In the genomic region with DNA sequence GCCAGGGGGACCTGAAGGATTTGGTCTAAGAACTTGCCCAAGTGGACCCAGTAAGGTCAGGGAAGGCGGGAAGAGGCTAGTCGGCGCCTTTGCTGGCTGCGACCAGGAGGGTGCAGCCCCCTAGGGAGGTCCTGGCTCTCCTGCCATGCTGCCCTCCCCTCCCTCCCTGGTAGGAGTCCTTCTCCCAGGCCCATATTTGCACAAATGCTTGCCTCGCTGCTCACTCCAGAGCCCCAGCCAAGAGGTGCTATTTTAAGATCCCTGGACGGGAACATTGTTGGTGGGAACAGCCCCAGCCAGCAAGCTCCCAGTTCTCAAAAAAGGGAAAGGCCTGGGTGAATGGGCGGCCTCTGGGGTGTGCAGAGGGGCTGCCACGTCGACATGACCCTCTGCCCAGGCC, we compare ENCODE assay signal across 21 cellular contexts. TPM values are rescaled to one million over a fixed set of nuclear protein-coding genes. Genes with fewer than 3 reads are reported as not detected.
DNase-seq lines count a peak whose midpoint lies in the region; ATAC-seq, FAIRE-seq and TF ChIP-seq lines count a peak whose summit lies in the region.
"Had no signal": no experiment of that assay in that cellular context is flagged by ENCODE, and none has a peak within 500 bp of the region (broad histone marks: within the 10 kb centered on the region; RNA-seq: fewer than 3 reads in every experiment).

No MANE protein-coding gene starts in this region.

- CTCF ChIA-PET in HepG2 (lab: Yijun Ruan, JAX; ENCODE audit: low intra/inter-chr PET ratio, low total read pairs) = interaction anchor here (3.4 kb wide), 1 partner anchor 47 kb away, joined by 35 read pairs; no protein-coding TSS in a partner anchor

- H3K4me3 ChIP-seq in liver (ENCODE audit: low read depth in 1 of 3, low read length in 3 of 3) (no peak overlapping the region), HepG2 (replicated peaks in 1 of 3; ENCODE audit: insufficient read depth in 1 of 3, low read depth in 2 of 3, low read length in 3 of 3) (no peak overlapping the region), lower lobe of right lung (no peak overlapping the region), gastrocnemius medialis (peak overlapping the region in 1 of 4 donors; percentile 18)
- H3K4me3 ChIP-seq: right lobe of liver had no signal

- no peaks in the 10 kb centered on the region for H3K36me3 ChIP-seq in liver (ENCODE audit: control insufficient read depth in 4 of 4, insufficient read depth in 3 of 4, low read depth in 1 of 4, low read length in 3 of 4)
- no peaks in the 10 kb centered on the region for H3K36me3 ChIP-seq in HepG2 (replicated peaks in 1 of 2; ENCODE audit: control insufficient read depth in 1 of 2, insufficient read depth in 2 of 2, low read length in 2 of 2)
- H3K36me3 ChIP-seq in lower lobe of right lung = no peaks in the 10 kb centered on the region
- H3K36me3 ChIP-seq in gastrocnemius medialis = no peaks in the 10 kb centered on the region
- H3K36me3 ChIP-seq: right lobe of liver had no signal

- H3K27me3 ChIP-seq in liver (ENCODE audit: control insufficient read depth in 4 of 4, insufficient read depth in 4 of 4, low read length in 3 of 4) = no peaks in the 10 kb centered on the region
- peaks cover 2 to 5% of the 10 kb centered on the region in 2 experiments; a peak in 2 of 5 replicates for H3K27me3 ChIP-seq in HepG2 (ENCODE audit: control insufficient read depth in 1 of 2, insufficient read depth in 2 of 2, low read length in 2 of 2)
- H3K27me3 ChIP-seq in lower lobe of right lung (ENCODE audit: low read depth) = no peaks in the 10 kb centered on the region
- H3K27me3 ChIP-seq in gastrocnemius medialis = no peaks in the 10 kb centered on the region
- H3K27me3 ChIP-seq: right lobe of liver had no signal

- in situ Hi-C loops in HepG2 (cut with HindIII; ENCODE audit: extremely low pct_ligation_motif_present, low pct_unique_long_range_greater_than_20kb) (loop anchor here (10.0 kb wide), 1 partner anchor 51 kb away; no protein-coding TSS in a partner anchor), gastrocnemius medialis (cut with MboI; ENCODE audit: low sequenced_read_pairs in 4 of 4) (loop anchor here in 2 of 4 donors (5.0 kb wide), 3 partner anchors 54 to 184 kb away; no protein-coding TSS in a partner anchor)

- POLR2A ChIA-PET in HepG2 (lab: Yijun Ruan, JAX) = no interaction called here

- H2AFZ ChIP-seq in HepG2 (ENCODE audit: low read length) = no peak overlapping the region

- H3K4me1 ChIP-seq in liver (ENCODE audit: control insufficient read depth in 4 of 4, insufficient read depth in 4 of 4, low read length in 3 of 4) (peaks cover 0 to 6% (median 0%) of the 10 kb centered on the region in 4 donors), HepG2 (ENCODE audit: insufficient read depth, low read length) (peaks cover 84% of the 10 kb centered on the region), lower lobe of right lung (peaks cover 63% of the 10 kb centered on the region), gastrocnemius medialis (peaks cover 30 to 34% of the 10 kb centered on the region in 2 donors)
- H3K4me1 ChIP-seq: right lobe of liver had no signal

- TF ChIP-seq RAD21 in liver (IDR thresholded peaks at IDR 0.05) (peak in 1 of 2 donors; percentile 11), HepG2 (CRISPR knock-in tag; IDR thresholded peaks at IDR 0.05) (no peak)

- no peaks in the 10 kb centered on the region for H3K9me3 ChIP-seq in liver (ENCODE audit: control insufficient read depth in 4 of 4, low read length in 3 of 4)
- no peaks in the 10 kb centered on the region for H3K9me3 ChIP-seq in HepG2 (ENCODE audit: low read length)
- H3K9me3 ChIP-seq in lower lobe of right lung = no peaks in the 10 kb centered on the region
- H3K9me3 ChIP-seq in gastrocnemius medialis = no peaks in the 10 kb centered on the region
- H3K9me3 ChIP-seq: right lobe of liver had no signal

- WGBS in liver = 82% methylated on average over 9 of the region's 9 CpGs
- WGBS in HepG2 (ENCODE audit: low lambda C conversion rate) = 37% methylated on average over 6 of the region's 9 CpGs

- H3K9ac ChIP-seq in liver (ENCODE audit: low read depth in 1 of 2, low read length in 2 of 2) (no peak overlapping the region), HepG2 (ENCODE audit: insufficient read depth, low read depth, low read length) (no peak overlapping the region)

- no peaks in the 10 kb centered on the region for H3K79me2 ChIP-seq in HepG2 (ENCODE audit: insufficient read depth, low read length)

- ATAC-seq in HepG2 (no peak), lower lobe of right lung (peak in 1 of 2 donors; percentile 7), gastrocnemius medialis (peak; percentile 79 to 82), HG02852 (IDR thresholded peaks at IDR 0.05; ENCODE audit: unreplicated experiment) (no peak), GM19452 (IDR thresholded peaks at IDR 0.05; ENCODE audit: unreplicated experiment) (no peak)
- ATAC-seq: stimulated activated memory B cell treated with anti-CD40 and anti-IgM and Interleukin-4, amounts not matched to agents 10 μg/mL and 1 μg/mL and 100 μg/mL, for 72 hours had no signal

- no peak for TF ChIP-seq CTCF in liver (IDR thresholded peaks at IDR 0.05; ENCODE audit: low read depth, low read length, missing input control)
- TF ChIP-seq CTCF in HepG2 (CRISPR knock-in tag; IDR thresholded peaks at IDR 0.05) = no peak
- no peak for TF ChIP-seq CTCF in lower lobe of right lung (IDR thresholded peaks at IDR 0.05)
- TF ChIP-seq CTCF in gastrocnemius medialis (IDR thresholded peaks at IDR 0.05 in 4 of 5, conservative IDR thresholded peaks at IDR 0.05 in 1 of 5) = no peak

- H4K20me1 ChIP-seq in HepG2 (ENCODE audit: insufficient read depth, low read length) = no peaks in the 10 kb centered on the region

- H3K4me2 ChIP-seq in HepG2 (ENCODE audit: low read depth, low read length) = no peak overlapping the region

- TF ChIP-seq POLR2A in HepG2 (IDR thresholded peaks at IDR 0.05; ENCODE audit: insufficient read depth in 1 of 2, low read depth in 2 of 2, low read length in 2 of 2) (no peak), gastrocnemius medialis (IDR thresholded peaks at IDR 0.05) (no peak)

- no peak for FAIRE-seq in HepG2 (lab: Jason Lieb, UNC)
- FAIRE-seq: A204.1 had no signal

- peak overlapping the region; percentile 25 to 58 for H3K27ac ChIP-seq in liver (ENCODE audit: low read depth in 1 of 2, low read length in 2 of 2)
- no peak overlapping the region for H3K27ac ChIP-seq in HepG2 (ENCODE audit: extremely low read length, insufficient read depth, low read length)
- peak overlapping the region; percentile 53 for H3K27ac ChIP-seq in lower lobe of right lung
- H3K27ac ChIP-seq in gastrocnemius medialis = peak overlapping the region; percentile 41 to 76 (median 70)

- BruUV-seq in HepG2 (replicated peaks; lab: Mats Ljungman, UMichigan) = no TSS peak

- TF ChIP-seq EP300 in HepG2 (IDR thresholded peaks at IDR 0.05; ENCODE audit: low read depth in 2 of 2, low read length in 2 of 2) (no peak), HepG2 (CRISPR knock-in tag; IDR thresholded peaks at IDR 0.05; ENCODE audit: borderline replicate concordance) (no peak)

- intact Hi-C loops in HepG2 (cut with micrococcal nuclease; ENCODE audit: unreplicated experiment) = no loop called here
- intact Hi-C loops in lower lobe of right lung (cut with DNase I) = no loop called here
- intact Hi-C loops in gastrocnemius medialis (cut with DNase I; ENCODE audit: low total_unique reads) = no loop called here

- DNase-seq in HepG2 (ENCODE audit: low spot score) (no peak), lower lobe of right lung (no peak), gastrocnemius medialis (peak; percentile 54 to 65), NCI-H2107 (lab: John Stamatoyannopoulos, UW) (no peak)
- DNase-seq in effector CD4-positive, alpha-beta T cell = no peak
- DNase-seq: activated CD4-positive, CD25-positive, alpha-beta regulatory T cell treated with anti-CD3 and anti-CD28 coated beads, Interleukin-2, amount 50 U/mL, for 72 hours; activated CD8-positive, alpha-beta memory T cell treated with anti-CD3 and anti-CD28 coated beads, Interleukin-2, amount 50 U/mL, for 4 hours; activated naive CD4-positive, alpha-beta T cell treated with anti-CD3 and anti-CD28 coated beads for 36 hours; CD4-positive, alpha-beta memory T cell; EL; foreskin melanocyte; H9; immature natural killer cell; naive B cell; right lobe of liver had no signal

RNA-seq across cellular contexts. Expression of gene IL17B, which starts 4.3 kb away (rescaled TPM):
- not detected for total RNA-seq in liver
- polyA plus RNA-seq in liver = not detected
- 0.29 and 0.32 TPM in 2 replicates for total RNA-seq in HepG2 (2016; rRNA removed; fragmentation: Illumina TruSeq; extraction: Trizol)
- 0.71 and 1.4 TPM in 2 replicates for total RNA-seq in HepG2 (2016; cell fraction: cytosol; rRNA removed; fragmentation: Illumina TruSeq; extraction: Trizol; ENCODE audit: low read depth)
- 0.48 and 0.80 TPM in 2 replicates for total RNA-seq in HepG2 (2016; cell fraction: insoluble cytoplasmic fraction; rRNA removed; fragmentation: Illumina TruSeq; extraction: Trizol)
- 0.37 and 0.55 TPM in 2 replicates for total RNA-seq in HepG2 (2016; cell fraction: membrane; rRNA removed; fragmentation: Illumina TruSeq; extraction: Trizol)
- not detected in 2 replicates for total RNA-seq in HepG2 (2016; cell fraction: nucleus; rRNA removed; fragmentation: Illumina TruSeq; extraction: Trizol)
- 2.6 and 5.0 TPM in 2 replicates for polyA plus RNA-seq in HepG2 (2011; rRNA removed)
- polyA plus RNA-seq in HepG2 (2011; cell fraction: cytosol; rRNA removed) = 3.4 and 4.2 TPM in 2 replicates
- polyA plus RNA-seq in HepG2 (2011; cell fraction: nucleus; rRNA removed) = 1.4 and 3.5 TPM in 2 replicates
- polyA plus RNA-seq in HepG2 (2012) = 2.6 and 3.0 TPM in 2 replicates
- polyA plus RNA-seq in HepG2 (2016; cell fraction: cytosol; fragmentation: Illumina TruSeq; extraction: Trizol; ENCODE audit: low read depth) = 0.71 and 0.88 TPM in 2 replicates
- 0.54 and 0.76 TPM in 2 replicates for polyA plus RNA-seq in HepG2 (2016; cell fraction: insoluble cytoplasmic fraction; fragmentation: Illumina TruSeq; extraction: Trizol; ENCODE audit: low read depth)
- polyA plus RNA-seq in HepG2 (2016; cell fraction: membrane; fragmentation: Illumina TruSeq; extraction: Trizol; ENCODE audit: low read depth) = 0.31 and 0.54 TPM in 2 replicates
- polyA plus RNA-seq in HepG2 (2016; cell fraction: nucleus; fragmentation: Illumina TruSeq; extraction: Trizol; ENCODE audit: insufficient read depth, low read depth) = 1.0 TPM in 1 of 2 replicates, not detected in the other
- polyA minus RNA-seq in HepG2 (2011; rRNA and poly(A)+ RNA removed; ENCODE audit: low replicate concordance) = 2.3 TPM in 1 of 2 replicates, not detected in the other
- not detected in 2 replicates for polyA minus RNA-seq in HepG2 (2011; cell fraction: cytosol; rRNA and poly(A)+ RNA removed)
- not detected in 2 replicates for polyA minus RNA-seq in HepG2 (2011; cell fraction: nucleus; rRNA and poly(A)+ RNA removed)
- not detected for total RNA-seq in lower lobe of right lung
- 1 to 10 TPM in 1 of 4 donors, not detected in 3; 1.2 TPM for total RNA-seq in gastrocnemius medialis
- total RNA-seq: activated naive CD4-positive, alpha-beta T cell treated with anti-CD3 and anti-CD28 coated beads for 36 hours; CD4-positive, alpha-beta memory T cell; H9; right lobe of liver; T-helper 2 cell treated with Interferon-gamma antibody and Interleukin-4, amounts not matched to agents 100 ng/mL and 5 ng/mL, for 36 hours had no signal
- polyA plus RNA-seq: CD4-positive, alpha-beta memory T cell; immature natural killer cell had no signal

RNA-seq across cellular contexts. Expression of gene PCYOX1L, which starts 25.6 kb away (rescaled TPM):
- total RNA-seq in liver (1 to 10 TPM; 1.1 to 4.4 TPM), HepG2 (2016; rRNA removed; fragmentation: Illumina TruSeq; extraction: Trizol) (0.24 and 1.00 TPM in 2 replicates), lower lobe of right lung (5.9 TPM), gastrocnemius medialis (1 to 10 TPM in 3 of 4 donors, under 1 TPM in 1; 0.29 to 1.5 (median 1.2) TPM)
- polyA plus RNA-seq in liver (1 to 10 TPM in 1 of 2 donors, under 1 TPM in 1; 0.47 to 1.2 TPM), HepG2 (2011; rRNA removed) (3.7 and 5.6 TPM in 2 replicates)
- 0.10 and 0.26 TPM in 2 replicates for total RNA-seq in HepG2 (2016; cell fraction: cytosol; rRNA removed; fragmentation: Illumina TruSeq; extraction: Trizol; ENCODE audit: low read depth)
- 0.27 and 0.78 TPM in 2 replicates for total RNA-seq in HepG2 (2016; cell fraction: insoluble cytoplasmic fraction; rRNA removed; fragmentation: Illumina TruSeq; extraction: Trizol)
- total RNA-seq in HepG2 (2016; cell fraction: membrane; rRNA removed; fragmentation: Illumina TruSeq; extraction: Trizol) = 0.24 and 0.56 TPM in 2 replicates
- total RNA-seq in HepG2 (2016; cell fraction: nucleus; rRNA removed; fragmentation: Illumina TruSeq; extraction: Trizol) = 1.0 and 1.1 TPM in 2 replicates
- 3.7 and 4.7 TPM in 2 replicates for polyA plus RNA-seq in HepG2 (2011; cell fraction: cytosol; rRNA removed)
- polyA plus RNA-seq in HepG2 (2011; cell fraction: nucleus; rRNA removed) = 5.2 TPM in 2 replicates
- polyA plus RNA-seq in HepG2 (2012) = 3.3 and 4.0 TPM in 2 replicates
- 0.16 TPM in 1 of 2 replicates, not detected in the other for polyA plus RNA-seq in HepG2 (2016; cell fraction: cytosol; fragmentation: Illumina TruSeq; extraction: Trizol; ENCODE audit: low read depth)
- 0.26 and 0.53 TPM in 2 replicates for polyA plus RNA-seq in HepG2 (2016; cell fraction: insoluble cytoplasmic fraction; fragmentation: Illumina TruSeq; extraction: Trizol; ENCODE audit: low read depth)
- polyA plus RNA-seq in HepG2 (2016; cell fraction: membrane; fragmentation: Illumina TruSeq; extraction: Trizol; ENCODE audit: low read depth) = 0.11 and 0.14 TPM in 2 replicates
- 2.1 and 2.8 TPM in 2 replicates for polyA plus RNA-seq in HepG2 (2016; cell fraction: nucleus; fragmentation: Illumina TruSeq; extraction: Trizol; ENCODE audit: insufficient read depth, low read depth)
- 4.6 and 4.7 TPM in 2 replicates for polyA minus RNA-seq in HepG2 (2011; rRNA and poly(A)+ RNA removed; ENCODE audit: low replicate concordance)
- polyA minus RNA-seq in HepG2 (2011; cell fraction: cytosol; rRNA and poly(A)+ RNA removed) = 1.8 and 2.4 TPM in 2 replicates
- polyA minus RNA-seq in HepG2 (2011; cell fraction: nucleus; rRNA and poly(A)+ RNA removed) = 2.3 and 4.6 TPM in 2 replicates

RNA-seq across cellular contexts. Expression of gene GRPEL2, which starts 38.1 kb away (rescaled TPM):
- 1 to 10 TPM; 6.5 to 9.5 TPM for total RNA-seq in liver
- 1 to 10 TPM; 2.5 to 3.0 TPM for polyA plus RNA-seq in liver
- total RNA-seq in HepG2 (2016; rRNA removed; fragmentation: Illumina TruSeq; extraction: Trizol) = 16.6 and 28.4 TPM in 2 replicates
- 1.7 and 2.2 TPM in 2 replicates for total RNA-seq in HepG2 (2016; cell fraction: cytosol; rRNA removed; fragmentation: Illumina TruSeq; extraction: Trizol; ENCODE audit: low read depth)
- total RNA-seq in HepG2 (2016; cell fraction: insoluble cytoplasmic fraction; rRNA removed; fragmentation: Illumina TruSeq; extraction: Trizol) = 17.2 and 31.8 TPM in 2 replicates
- 9.3 and 10.1 TPM in 2 replicates for total RNA-seq in HepG2 (2016; cell fraction: membrane; rRNA removed; fragmentation: Illumina TruSeq; extraction: Trizol)
- total RNA-seq in HepG2 (2016; cell fraction: nucleus; rRNA removed; fragmentation: Illumina TruSeq; extraction: Trizol) = 10.1 and 11.9 TPM in 2 replicates
- 9.3 and 13.1 TPM in 2 replicates for polyA plus RNA-seq in HepG2 (2011; rRNA removed)
- 5.4 and 8.7 TPM in 2 replicates for polyA plus RNA-seq in HepG2 (2011; cell fraction: cytosol; rRNA removed)
- polyA plus RNA-seq in HepG2 (2011; cell fraction: nucleus; rRNA removed) = 4.4 and 7.1 TPM in 2 replicates
- 8.8 and 8.9 TPM in 2 replicates for polyA plus RNA-seq in HepG2 (2012)
- polyA plus RNA-seq in HepG2 (2016; cell fraction: cytosol; fragmentation: Illumina TruSeq; extraction: Trizol; ENCODE audit: low read depth) = 0.66 and 0.72 TPM in 2 replicates
- 14.1 and 15.7 TPM in 2 replicates for polyA plus RNA-seq in HepG2 (2016; cell fraction: insoluble cytoplasmic fraction; fragmentation: Illumina TruSeq; extraction: Trizol; ENCODE audit: low read depth)
- polyA plus RNA-seq in HepG2 (2016; cell fraction: membrane; fragmentation: Illumina TruSeq; extraction: Trizol; ENCODE audit: low read depth) = 3.1 and 3.3 TPM in 2 replicates
- polyA plus RNA-seq in HepG2 (2016; cell fraction: nucleus; fragmentation: Illumina TruSeq; extraction: Trizol; ENCODE audit: insufficient read depth, low read depth) = 15.5 and 16.9 TPM in 2 replicates
- 26.1 and 28.0 TPM in 2 replicates for polyA minus RNA-seq in HepG2 (2011; rRNA and poly(A)+ RNA removed; ENCODE audit: low replicate concordance)
- polyA minus RNA-seq in HepG2 (2011; cell fraction: cytosol; rRNA and poly(A)+ RNA removed) = 20.0 and 22.1 TPM in 2 replicates
- polyA minus RNA-seq in HepG2 (2011; cell fraction: nucleus; rRNA and poly(A)+ RNA removed) = 12.6 and 15.0 TPM in 2 replicates
- 15.1 TPM for total RNA-seq in lower lobe of right lung
- 10 to 100 TPM in 2 of 4 donors, 1 to 10 TPM in 2; 7.8 to 13.3 (median 9.9) TPM for total RNA-seq in gastrocnemius medialis

Comparison
In these comparisons a context has a peak if more than half of its experiments do, and no peak if none do; other contexts are left out.
1. ATAC-seq: peak in gastrocnemius medialis (2 of 2); none in HepG2 (single experiment), HG02852 (single experiment) and GM19452 (single experiment).
2. DNase-seq: peak in gastrocnemius medialis (2 of 2); none in HepG2 (single experiment), lower lobe of right lung (single experiment), NCI-H2107 (single experiment) and effector CD4-positive, alpha-beta T cell (single experiment).